Comparison of ENCODE assay signal across 9 cellular contexts in the genomic region with DNA sequence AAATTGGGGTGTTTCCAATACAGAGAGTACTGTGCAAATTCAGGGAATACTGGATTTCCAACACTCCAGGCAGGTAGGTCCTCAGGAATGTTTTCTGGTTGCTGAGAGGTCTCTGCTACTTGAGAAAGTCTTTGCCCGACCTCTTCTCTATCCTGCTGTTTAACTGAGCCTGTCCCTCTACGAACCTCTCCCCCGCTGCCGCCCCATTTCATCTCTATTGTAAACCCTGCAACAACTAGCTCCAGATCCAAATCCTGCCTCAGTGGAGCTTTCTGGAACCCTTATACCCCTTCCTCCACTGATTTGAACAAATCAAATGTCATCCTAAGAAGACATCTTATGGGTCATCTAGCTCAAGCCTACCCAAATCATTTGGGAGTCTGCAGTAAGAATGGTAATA. TPM values are rescaled to one million over a fixed set of nuclear protein-coding genes. Genes with fewer than 3 reads are reported as not detected.
DNase-seq lines count a peak whose midpoint lies in the region; ATAC-seq and TF ChIP-seq lines count a peak whose summit lies in the region.
"Had no signal": no experiment of that assay in that cellular context is flagged by ENCODE, and none has a peak within 500 bp of the region (broad histone marks: within the 10 kb centered on the region; RNA-seq: fewer than 3 reads in every experiment).

No MANE protein-coding gene starts in this region.

- POLR2A ChIA-PET in A673 (lab: Charles Lee; ENCODE audit: low non-redundant PET) = no interaction called here

- H3K9ac ChIP-seq in HUES6 (ENCODE audit: low read length) (peak overlapping the region; percentile 93), mucosa of stomach (ENCODE audit: low read length) (peak overlapping the region; percentile 84)

- no peak for TF ChIP-seq CTCF in A673 (conservative IDR thresholded peaks at IDR 0.05; ENCODE audit: low read depth, low read length)
- TF ChIP-seq CTCF in breast epithelium (IDR thresholded peaks at IDR 0.05) = no peak

- H3K9me3 ChIP-seq in A673 (ENCODE audit: low read depth, low read length, poor library complexity, severe bottlenecking) = no peaks in the 10 kb centered on the region
- H3K9me3 ChIP-seq in HUES6 (ENCODE audit: control insufficient read depth, insufficient read depth, low read depth, low read length) = peaks cover 8% of the 10 kb centered on the region; the same call in 1 of the 2 replicates
- no peaks in the 10 kb centered on the region for H3K9me3 ChIP-seq in breast epithelium
- no peaks in the 10 kb centered on the region for H3K9me3 ChIP-seq in mucosa of stomach (ENCODE audit: control insufficient read depth, low read length)

- BruUV-seq in A673 (replicated peaks; lab: Mats Ljungman, UMichigan) = no TSS peak

- H3K27me3 ChIP-seq in A673 (replicated peaks; ENCODE audit: insufficient read depth, low read depth, low read length, poor library complexity) = no peaks in the 10 kb centered on the region
- no peaks in the 10 kb centered on the region for H3K27me3 ChIP-seq in HUES6 (ENCODE audit: control insufficient read depth, insufficient read depth, low read length)
- H3K27me3 ChIP-seq in breast epithelium = no peaks in the 10 kb centered on the region
- H3K27me3 ChIP-seq in mucosa of stomach (ENCODE audit: control insufficient read depth, insufficient read depth, low read length) = no peaks in the 10 kb centered on the region

- H3K4me1 ChIP-seq in A673 (ENCODE audit: insufficient read depth, low read length, poor library complexity, severe bottlenecking) (peaks cover 8% of the 10 kb centered on the region), HUES6 (ENCODE audit: control insufficient read depth, insufficient read depth, low read length) (peaks cover 4% of the 10 kb centered on the region), breast epithelium (peaks cover 0 to 7% of the 10 kb centered on the region in 2 donors), mucosa of stomach (ENCODE audit: control insufficient read depth, insufficient read depth, low read length) (peaks cover 15% of the 10 kb centered on the region)

- ATAC-seq in HG03457 (IDR thresholded peaks at IDR 0.05; ENCODE audit: unreplicated experiment) = no peak

- intact Hi-C loops in A673 (cut with micrococcal nuclease; ENCODE audit: unreplicated experiment) (no loop called here), breast epithelium (cut with DNase I; ENCODE audit: low total_unique reads) (no loop called here)

- no peak for TF ChIP-seq POLR2A in breast epithelium (IDR thresholded peaks at IDR 0.05)

- CTCF ChIA-PET in A673 (lab: Charles Lee) = no interaction called here

- H3K27ac ChIP-seq in A673 (ENCODE audit: low read depth, low read length, poor library complexity, severe bottlenecking) (no peak overlapping the region), HUES6 (ENCODE audit: low read depth, low read length) (no peak overlapping the region), breast epithelium (peak overlapping the region in 1 of 2 donors; percentile 98)

- H3K36me3 ChIP-seq in A673 (ENCODE audit: insufficient read depth, low read length, poor library complexity, severe bottlenecking) = peaks cover 18% of the 10 kb centered on the region
- peaks cover 35% of the 10 kb centered on the region for H3K36me3 ChIP-seq in HUES6 (ENCODE audit: control insufficient read depth, insufficient read depth, low read length)
- no peaks in the 10 kb centered on the region for H3K36me3 ChIP-seq in breast epithelium
- H3K36me3 ChIP-seq in mucosa of stomach (ENCODE audit: control insufficient read depth, insufficient read depth, low read length) = no peaks in the 10 kb centered on the region

- DNase-seq in A673 (ENCODE audit: low spot score) (no peak), breast epithelium (ENCODE audit: low spot score in 2 of 2) (no peak), NCI-H1694 treated with DMSO at 0.1 percent for 48 hours (lab: John Stamatoyannopoulos, UW) (no peak), NCI-H2081 treated with DMSO at 0.1 percent for 48 hours (lab: John Stamatoyannopoulos, UW) (no peak)
- DNase-seq in stimulated activated CD4-positive, alpha-beta T cell treated with anti-CD3 and anti-CD28 coated beads, Interleukin-12 subunit alpha, Interleukin-12 subunit beta, amount 100 ng/mL, for 4 hours = no peak

- H3K4me3 ChIP-seq in A673 (ENCODE audit: low read depth, low read length, poor library complexity, severe bottlenecking) (peak overlapping the region; percentile 76), HUES6 (ENCODE audit: low read depth, low read length) (peak overlapping the region; percentile 81), breast epithelium (peak overlapping the region; percentile 87 to 93 (median 87)), mucosa of stomach (ENCODE audit: low read length) (peak overlapping the region; percentile 39)

RNA-seq across cellular contexts. Expression of a gene that starts 1.3 kb away (rescaled TPM):
- 60.8 and 62.1 TPM in 2 replicates for total RNA-seq in A673 (2021)
- total RNA-seq in breast epithelium = 10 to 100 TPM; 31.6 to 57.4 (median 36.1) TPM

RNA-seq across cellular contexts. Expression of a gene that starts 1.4 kb away (rescaled TPM):
- total RNA-seq in A673 (2021) (9.0 and 9.8 TPM in 2 replicates), breast epithelium (1 to 10 TPM; 2.9 to 5.6 (median 5.0) TPM)

RNA-seq across cellular contexts. Expression of a gene that starts 12.3 kb away (rescaled TPM):
- total RNA-seq in A673 (2021) (not detected in 2 replicates), breast epithelium (not detected)
- total RNA-seq: frontal cortex had no signal

RNA-seq across cellular contexts. Expression of a gene that starts 25.8 kb away (rescaled TPM):
- not detected in 2 replicates for total RNA-seq in A673 (2021)
- total RNA-seq in breast epithelium = not detected
- total RNA-seq: frontal cortex had no signal

RNA-seq across cellular contexts. Expression of a gene that starts 31.6 kb away (rescaled TPM):
- total RNA-seq in A673 (2021) = not detected in 2 replicates
- not detected for total RNA-seq in breast epithelium
